Comparison of ENCODE assay signal across 1 cellular context in genomic region chr3:152314677-152315353, GRCh38.
TF ChIP-seq lines count a peak whose summit lies in the region.

No MANE protein-coding gene starts in this region.

TF ChIP-seq in IMR-90, 13 proteins besides CTCF, POLR2A, EP300 and RAD21:
- 0 out of 2 replicates have a peak, but pooled peaks have one; percentile 5 for TF ChIP-seq CEBPB (IDR thresholded peaks at IDR 0.05; ENCODE audit: low read depth, low read length)
- no peak for TF ChIP-seq MAZ (IDR thresholded peaks at IDR 0.05; ENCODE audit: borderline replicate concordance, low read depth, low read length)
TF ChIP-seq in IMR-90: peak in this region for 1.
